ENCODE assay signal across 12 cellular contexts in the genomic region with DNA sequence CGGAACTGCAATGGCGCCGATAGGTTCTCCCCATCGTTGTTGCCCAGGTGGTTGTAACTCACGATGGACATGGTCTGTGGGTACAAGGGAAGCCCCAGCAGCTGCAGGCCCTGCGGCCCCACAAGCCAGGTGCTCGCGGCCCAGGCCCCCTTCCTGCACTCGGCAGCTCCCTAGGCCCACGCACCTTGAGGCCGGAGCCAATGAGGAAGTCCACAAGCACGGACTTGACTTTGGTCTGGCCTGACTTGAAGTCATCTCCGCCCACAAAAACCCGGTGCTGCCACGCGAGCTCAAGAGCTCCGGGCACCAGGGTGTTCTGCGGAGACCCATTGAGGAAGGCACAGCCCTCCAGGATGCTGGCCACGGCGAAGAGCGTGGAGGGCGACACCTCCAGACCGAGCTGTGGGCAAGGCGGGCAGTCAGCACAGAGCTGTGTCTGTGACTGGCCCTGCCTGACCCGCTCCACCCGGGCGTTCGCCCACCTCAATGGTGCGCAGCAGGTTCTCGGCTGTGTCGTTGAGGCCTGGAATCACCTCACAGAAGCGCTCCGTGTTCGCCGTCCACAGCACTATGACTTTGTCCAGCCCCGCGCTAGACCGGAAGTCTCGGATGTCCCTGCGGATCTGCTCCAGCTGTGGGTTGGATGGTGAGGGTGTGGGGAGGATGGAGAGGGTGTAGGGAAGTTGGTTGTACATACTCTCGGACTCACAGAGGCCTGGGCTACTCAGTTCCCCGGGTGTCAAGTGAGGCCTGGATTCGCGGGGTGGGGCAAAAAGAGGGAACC. TPM values are rescaled to one million over a fixed set of nuclear protein-coding genes. Genes with fewer than 3 reads are reported as not detected.
DNase-seq lines count a peak whose midpoint lies in the region; ATAC-seq, FAIRE-seq and TF ChIP-seq lines count a peak whose summit lies in the region.
"Had no signal": no experiment of that assay in that cellular context is flagged by ENCODE, and none has a peak within 500 bp of the region (broad histone marks: within the 10 kb centered on the region; RNA-seq: fewer than 3 reads in every experiment).

No MANE protein-coding gene starts in this region.

- peaks cover 13% of the 10 kb centered on the region; the same call in 1 of the 2 replicates for H3K23me2 ChIP-seq in H1 (ENCODE audit: low read depth, low read length)

- no peak overlapping the region for H4K91ac ChIP-seq in H1 (replicated peaks; ENCODE audit: insufficient read length, low read length)

- H2BK15ac ChIP-seq in H1 (ENCODE audit: low read length): no peak overlapping the region

- no peak overlapping the region; the same call in 1 of the 2 replicates for H4K8ac ChIP-seq in H1 (ENCODE audit: extremely low read depth, insufficient read depth, low read length)

- H3K4me3 ChIP-seq in SK-N-SH (ENCODE audit: low read depth in 2 of 2, low read length in 1 of 2): peak overlapping the region in 1 of 2 experiments; percentile 65; a peak in 1 of 4 replicates
- H3K4me3 ChIP-seq in Peyer's patch: peak overlapping the region in 2 of 4 donors; percentile 62 to 65
- peak overlapping the region in 3 of 4 experiments; percentile 67 to 94 (median 89); a peak in 4 of 8 replicates for H3K4me3 ChIP-seq in H1 (ENCODE audit: extremely low read depth in 1 of 4, insufficient read depth in 2 of 4, low read depth in 3 of 4, low read length in 4 of 4)
- H3K4me3 ChIP-seq in retinal pigment epithelial cell (ENCODE audit: low read length): peak overlapping the region; percentile 67

- no peak for ATAC-seq in SK-N-SH treated with all-trans-retinoic acid at 6 μM for 48 hours
- ATAC-seq in HG02588 (IDR thresholded peaks at IDR 0.05; ENCODE audit: unreplicated experiment): no peak
- no peak for ATAC-seq in HG02938 (IDR thresholded peaks at IDR 0.05; ENCODE audit: unreplicated experiment)

- H2AFZ ChIP-seq in SK-N-SH (ENCODE audit: low read depth) (no peak overlapping the region), H1 (ENCODE audit: low read length) (no peak overlapping the region)

- H3K9ac ChIP-seq in SK-N-SH (no peak overlapping the region), H1 (replicated peaks in 1 of 4; ENCODE audit: extremely low read depth in 1 of 4, low read depth in 3 of 4, low read length in 3 of 4) (0 out of 7 replicates have a peak overlapping the region, but pooled peaks of 2 of the 4 experiments have one; percentile 51 to 66)

- H2AK5ac ChIP-seq in H1 (ENCODE audit: low read depth, low read length): no peak overlapping the region

- FAIRE-seq in H1 (lab: Jason Lieb, UNC): no peak

- H3K36me3 ChIP-seq in SK-N-SH (replicated peaks in 1 of 2; ENCODE audit: control insufficient read depth in 1 of 2, insufficient read depth in 2 of 2, low read length in 1 of 2) (peaks cover 0 to 6% of the 10 kb centered on the region in 2 experiments), Peyer's patch (no peaks in the 10 kb centered on the region), H1 (ENCODE audit: control insufficient read depth in 2 of 4, insufficient read depth in 4 of 4, low read length in 3 of 4) (peaks cover 2 to 13% (median 7%) of the 10 kb centered on the region in 4 experiments; a peak in 4 of 8 replicates)

- peak overlapping the region; percentile 7; the same call in 1 of the 2 replicates for H2BK12ac ChIP-seq in H1 (ENCODE audit: low read depth, low read length)

- 94% methylated on average over 25 of the region's 44 CpGs for WGBS in SK-N-SH (ENCODE audit: low lambda C conversion rate)
- 94% methylated on average over 43 of the region's 44 CpGs; no CpG with 5 or more reads in 1 of the 2 experiments for WGBS in H1 (ENCODE audit: extremely low coverage in 1 of 2, insufficient coverage in 1 of 2, insufficient read length in 1 of 2, insufficient replicate concordance in 2 of 2, low coverage in 1 of 2, low lambda C conversion rate in 2 of 2, missing lambda C conversion rate in 1 of 2), 2 experiments

- CTCF ChIA-PET in SK-N-SH (lab: Yijun Ruan, JAX): interaction anchor here (0.8 to 2.7 kb wide), 5 partner anchors 15 to 84 kb away, joined by 3 to 9 read pairs (median 4); a partner anchor contains a TSS
- CTCF ChIA-PET in H1 (lab: Charles Lee; ENCODE audit: partially characterized antibody): interaction anchor here (0.9 to 2.2 kb wide), 4 partner anchors 15 to 90 kb away, joined by 3 to 6 read pairs (median 4); no protein-coding TSS in a partner anchor

- peak overlapping the region; percentile 96; the same call in 1 of the 2 replicates for H2BK5ac ChIP-seq in H1 (ENCODE audit: low read depth, low read length)

- TF ChIP-seq POLR2A in Peyer's patch (IDR thresholded peaks at IDR 0.05) (no peak), H1 (IDR thresholded peaks at IDR 0.05; ENCODE audit: control extremely low read depth in 1 of 2, low read depth in 2 of 2, low read length in 2 of 2) (no peak)

- no peak overlapping the region for H2BK120ac ChIP-seq in H1 (replicated peaks; ENCODE audit: low read depth, low read length)

- peak overlapping the region; percentile 14 for H3K4ac ChIP-seq in H1 (replicated peaks; ENCODE audit: insufficient read length, low read depth, low read length)

- H3K23ac ChIP-seq in H1 (ENCODE audit: insufficient read length): no peak overlapping the region

- TF ChIP-seq RAD21 in SK-N-SH (IDR thresholded peaks at IDR 0.05; ENCODE audit: low read length): no peak
- TF ChIP-seq RAD21 in H1 (IDR thresholded peaks at IDR 0.05 in 1 of 2, conservative IDR thresholded peaks at IDR 0.05 in 1 of 2; ENCODE audit: low read depth in 2 of 2, low read length in 2 of 2): no peak

- no peak overlapping the region for H4K5ac ChIP-seq in H1 (ENCODE audit: insufficient read length, low read depth, low read length)

- peaks cover 17% of the 10 kb centered on the region for H3F3A ChIP-seq in SK-N-SH (replicated peaks; ENCODE audit: insufficient read depth)

- no peaks in the 10 kb centered on the region for H4K20me1 ChIP-seq in SK-N-SH (ENCODE audit: insufficient read depth)
- H4K20me1 ChIP-seq in H1 (replicated peaks in 1 of 2; ENCODE audit: control insufficient read depth in 1 of 2, insufficient read depth in 2 of 2, low read length in 2 of 2): peaks cover 0 to 14% of the 10 kb centered on the region in 2 experiments

- H3K4me2 ChIP-seq in SK-N-SH (0 out of 2 replicates have a peak overlapping the region, but pooled peaks have one; percentile 63), H1 (ENCODE audit: insufficient read depth in 1 of 2, low read depth in 2 of 2, low read length in 2 of 2) (peak overlapping the region; percentile 80 to 99)

- H3K27ac ChIP-seq in SK-N-SH (ENCODE audit: low read depth in 2 of 2, low read length in 1 of 2) (peak overlapping the region in 1 of 2 experiments; percentile 60; a peak in 1 of 4 replicates), Peyer's patch (peak overlapping the region; percentile 5 to 78 (median 48)), H1 (ENCODE audit: low read depth, low read length) (no peak overlapping the region)

- no peak overlapping the region; the same call in 1 of the 2 replicates for H3K18ac ChIP-seq in H1 (ENCODE audit: extremely low read depth, low read length)

- H3K9me3 ChIP-seq in SK-N-SH (no peaks in the 10 kb centered on the region), Peyer's patch (no peaks in the 10 kb centered on the region), H1 (ENCODE audit: insufficient read depth in 2 of 2, low read depth in 1 of 2, low read length in 1 of 2) (no peaks in the 10 kb centered on the region)

- H3K14ac ChIP-seq in H1 (ENCODE audit: insufficient read length): no peak overlapping the region

- no peak overlapping the region for H2BK20ac ChIP-seq in H1 (ENCODE audit: low read length)

- DNase-seq in SK-N-SH (no peak), Peyer's patch (peak in 1 of 3 donors; percentile 52), H1 (ENCODE audit: low read depth in 1 of 2, low spot score in 2 of 2) (no peak), retinal pigment epithelial cell (ENCODE audit: low read depth) (no peak), ureter (ENCODE audit: low spot score) (no peak)
- DNase-seq: cerebellar nuclear complex had no signal

- H3K9me2 ChIP-seq in SK-N-SH: no peaks in the 10 kb centered on the region

- no peak overlapping the region for H3K56ac ChIP-seq in H1 (replicated peaks; ENCODE audit: insufficient read length, low read depth, low read length)

- TF ChIP-seq EP300 in SK-N-SH (IDR thresholded peaks at IDR 0.05; ENCODE audit: borderline replicate concordance in 1 of 2, low read depth in 1 of 2, low read length in 1 of 2) (no peak), H1 (IDR thresholded peaks at IDR 0.05; ENCODE audit: borderline replicate concordance in 1 of 2, low read depth in 2 of 2, low read length in 2 of 2) (no peak)

- no peaks in the 10 kb centered on the region for H3K27me3 ChIP-seq in SK-N-SH (ENCODE audit: insufficient read depth)
- H3K27me3 ChIP-seq in Peyer's patch: no peaks in the 10 kb centered on the region
- no peaks in the 10 kb centered on the region; a peak in 1 of 7 replicates for H3K27me3 ChIP-seq in H1 (replicated peaks in 1 of 4; ENCODE audit: control insufficient read depth in 3 of 4, extremely low read depth in 1 of 4, insufficient read depth in 3 of 4, low read length in 3 of 4)

- POLR2A ChIA-PET in SK-N-SH (lab: Yijun Ruan, JAX): interaction anchor here (0.9 kb wide), 1 partner anchor 48 kb away, joined by 3 read pairs; no protein-coding TSS in a partner anchor
- POLR2A ChIA-PET in H1 (lab: Charles Lee; ENCODE audit: partially characterized antibody): interaction anchor here (0.6 to 6.7 kb wide), 7 partner anchors 12 to 1797 kb away, joined by 3 to 65 read pairs (median 3); a partner anchor contains a TSS

- TF ChIP-seq CTCF in SK-N-SH (IDR thresholded peaks at IDR 0.05): no peak
- no peak for TF ChIP-seq CTCF in Peyer's patch (IDR thresholded peaks at IDR 0.05)
- TF ChIP-seq CTCF in H1 (IDR thresholded peaks at IDR 0.05; ENCODE audit: control extremely low read depth in 1 of 3, insufficient read depth in 1 of 3, low read depth in 1 of 3, low read length in 3 of 3): no peak
- no peak for TF ChIP-seq CTCF in retinal pigment epithelial cell (conservative IDR thresholded peaks at IDR 0.05; ENCODE audit: low read depth, low read length)

- peaks cover 0 to 33% of the 10 kb centered on the region in 2 experiments; a peak in 2 of 4 replicates for H3K4me1 ChIP-seq in SK-N-SH (ENCODE audit: control insufficient read depth in 1 of 2, insufficient read depth in 2 of 2, low read depth in 1 of 2, low read length in 1 of 2)
- H3K4me1 ChIP-seq in Peyer's patch: peaks cover 0 to 35% (median 25%) of the 10 kb centered on the region in 4 donors
- H3K4me1 ChIP-seq in H1 (replicated peaks in 1 of 4; ENCODE audit: control insufficient read depth in 3 of 4, insufficient read depth in 4 of 4, low read length in 3 of 4): peaks cover 5 to 45% (median 28%) of the 10 kb centered on the region in 4 experiments

- no peaks in the 10 kb centered on the region for H3K79me2 ChIP-seq in SK-N-SH (ENCODE audit: insufficient read depth)
- no peaks in the 10 kb centered on the region for H3K79me2 ChIP-seq in H1 (ENCODE audit: control insufficient read depth in 1 of 2, insufficient read depth in 2 of 2, low read length in 2 of 2)

- no peaks in the 10 kb centered on the region; the same call in 1 of the 2 replicates for H3K79me1 ChIP-seq in H1 (ENCODE audit: low read depth, low read length)

RNA-seq across cellular contexts. Expression of a gene that starts 1.9 kb away (rescaled TPM):
- 48.0 and 49.4 TPM in 2 replicates for polyA plus RNA-seq in SK-N-SH (2012; rRNA removed)
- 10.9 and 17.3 TPM in 2 replicates for polyA plus RNA-seq in SK-N-SH (2012; cell fraction: cytosol; rRNA removed)
- polyA plus RNA-seq in SK-N-SH (2012; cell fraction: nucleus; rRNA removed): 216 and 280 TPM in 2 replicates
- total RNA-seq in Peyer's patch: 10 to 100 TPM in 3 of 4 donors, 1 to 10 TPM in 1; 5.3 to 26.4 (median 14.0) TPM
- total RNA-seq in H1 (2021; fragmentation: NEBNext Ultra II Directional; extraction: Animal tissue kit (Norgen Biotek cat#: 25700)): 207 and 215 TPM in 2 replicates
- polyA plus RNA-seq in H1 (2011; rRNA removed): 264 and 330 TPM in 2 replicates
- 164 TPM for polyA plus RNA-seq in H1 (2011; cell fraction: cytosol; rRNA removed)
- 558 TPM for polyA plus RNA-seq in H1 (2011; cell fraction: nucleus; rRNA removed)
- 147 to 255 TPM (median 231 TPM) in 4 replicates for polyA plus RNA-seq in H1 (2012, experiment 1 of 2)
- polyA plus RNA-seq in H1 (2012, experiment 2 of 2): 269 TPM
- polyA plus RNA-seq in H1 (2013, experiment 1 of 2): 172 TPM
- polyA plus RNA-seq in H1 (2013, experiment 2 of 2): 158 TPM
- 67.7 and 79.7 TPM in 2 replicates for polyA minus RNA-seq in H1 (2011; rRNA and poly(A)+ RNA removed)
- 153 TPM for polyA minus RNA-seq in H1 (2011; cell fraction: cytosol; rRNA and poly(A)+ RNA removed)
- polyA minus RNA-seq in H1 (2011; cell fraction: nucleus; rRNA and poly(A)+ RNA removed): 97.1 TPM
- 116 TPM for total RNA-seq in ureter

RNA-seq across cellular contexts. Expression of a gene that starts 16.8 kb away (rescaled TPM):
- polyA plus RNA-seq in SK-N-SH (2012; rRNA removed): 22.5 and 24.9 TPM in 2 replicates
- 12.4 and 23.4 TPM in 2 replicates for polyA plus RNA-seq in SK-N-SH (2012; cell fraction: cytosol; rRNA removed)
- polyA plus RNA-seq in SK-N-SH (2012; cell fraction: nucleus; rRNA removed): 89.0 and 178 TPM in 2 replicates
- total RNA-seq in Peyer's patch: 10 to 100 TPM; 34.0 to 85.8 (median 39.9) TPM
- total RNA-seq in H1 (2021; fragmentation: NEBNext Ultra II Directional; extraction: Animal tissue kit (Norgen Biotek cat#: 25700)): 26.4 and 30.5 TPM in 2 replicates
- 33.7 and 51.3 TPM in 2 replicates for polyA plus RNA-seq in H1 (2011; rRNA removed)
- 28.5 TPM for polyA plus RNA-seq in H1 (2011; cell fraction: cytosol; rRNA removed)
- 60.9 TPM for polyA plus RNA-seq in H1 (2011; cell fraction: nucleus; rRNA removed)
- polyA plus RNA-seq in H1 (2012, experiment 1 of 2): 11.5 to 29.1 TPM (median 22.0 TPM) in 4 replicates
- polyA plus RNA-seq in H1 (2012, experiment 2 of 2): 26.6 TPM
- 40.7 TPM for polyA plus RNA-seq in H1 (2013, experiment 1 of 2)
- polyA plus RNA-seq in H1 (2013, experiment 2 of 2): 42.3 TPM
- polyA minus RNA-seq in H1 (2011; rRNA and poly(A)+ RNA removed): 1.9 and 3.2 TPM in 2 replicates
- 25.3 TPM for polyA minus RNA-seq in H1 (2011; cell fraction: cytosol; rRNA and poly(A)+ RNA removed)
- polyA minus RNA-seq in H1 (2011; cell fraction: nucleus; rRNA and poly(A)+ RNA removed): 21.7 TPM
- total RNA-seq in ureter: 74.7 TPM

RNA-seq across cellular contexts. Expression of a gene that starts 38.6 kb away (rescaled TPM):
- polyA plus RNA-seq in SK-N-SH (2012; rRNA removed): not detected in 2 replicates
- not detected in 2 replicates for polyA plus RNA-seq in SK-N-SH (2012; cell fraction: cytosol; rRNA removed)
- not detected in 2 replicates for polyA plus RNA-seq in SK-N-SH (2012; cell fraction: nucleus; rRNA removed)
- 1 to 10 TPM; 2.5 to 4.2 (median 3.6) TPM for total RNA-seq in Peyer's patch
- 0.20 and 0.23 TPM in 2 replicates for total RNA-seq in H1 (2021; fragmentation: NEBNext Ultra II Directional; extraction: Animal tissue kit (Norgen Biotek cat#: 25700))
- 0.31 and 0.41 TPM in 2 replicates for polyA plus RNA-seq in H1 (2011; rRNA removed)
- 0.35 TPM for polyA plus RNA-seq in H1 (2011; cell fraction: cytosol; rRNA removed)
- 0.30 TPM for polyA plus RNA-seq in H1 (2011; cell fraction: nucleus; rRNA removed)
- polyA plus RNA-seq in H1 (2012, experiment 1 of 2): 0.09 to 0.29 TPM (median 0.19 TPM) in 3 of 4 replicates, not detected in the other
- polyA plus RNA-seq in H1 (2012, experiment 2 of 2): 0.16 TPM
- 0.14 TPM for polyA plus RNA-seq in H1 (2013, experiment 1 of 2)
- 0.13 TPM for polyA plus RNA-seq in H1 (2013, experiment 2 of 2)
- 0.35 and 0.46 TPM in 2 replicates for polyA minus RNA-seq in H1 (2011; rRNA and poly(A)+ RNA removed)
- not detected for polyA minus RNA-seq in H1 (2011; cell fraction: cytosol; rRNA and poly(A)+ RNA removed)
- not detected for polyA minus RNA-seq in H1 (2011; cell fraction: nucleus; rRNA and poly(A)+ RNA removed)
- 3.6 TPM for total RNA-seq in ureter
- total RNA-seq: A172, NCI-H460, renal cortical epithelial cell had no signal

RNA-seq across cellular contexts. Expression of a gene that starts 50.1 kb away (rescaled TPM):
- 74.1 and 129 TPM in 2 replicates for polyA plus RNA-seq in SK-N-SH (2012; rRNA removed)
- polyA plus RNA-seq in SK-N-SH (2012; cell fraction: cytosol; rRNA removed): 48.5 and 76.8 TPM in 2 replicates
- polyA plus RNA-seq in SK-N-SH (2012; cell fraction: nucleus; rRNA removed): 193 and 251 TPM in 2 replicates
- total RNA-seq in Peyer's patch: 10 to 100 TPM in 1 of 4 donors, 1 to 10 TPM in 3; 6.8 to 11.6 (median 9.0) TPM
- total RNA-seq in H1 (2021; fragmentation: NEBNext Ultra II Directional; extraction: Animal tissue kit (Norgen Biotek cat#: 25700)): 4.1 and 5.0 TPM in 2 replicates
- 8.5 and 18.8 TPM in 2 replicates for polyA plus RNA-seq in H1 (2011; rRNA removed)
- polyA plus RNA-seq in H1 (2011; cell fraction: cytosol; rRNA removed): 8.2 TPM
- polyA plus RNA-seq in H1 (2011; cell fraction: nucleus; rRNA removed): 17.2 TPM
- polyA plus RNA-seq in H1 (2012, experiment 1 of 2): 4.9 to 6.1 TPM (median 5.6 TPM) in 4 replicates
- polyA plus RNA-seq in H1 (2012, experiment 2 of 2): 5.5 TPM
- polyA plus RNA-seq in H1 (2013, experiment 1 of 2): 11.8 TPM
- 14.4 TPM for polyA plus RNA-seq in H1 (2013, experiment 2 of 2)
- 1.1 and 2.9 TPM in 2 replicates for polyA minus RNA-seq in H1 (2011; rRNA and poly(A)+ RNA removed)
- 6.8 TPM for polyA minus RNA-seq in H1 (2011; cell fraction: cytosol; rRNA and poly(A)+ RNA removed)
- 9.7 TPM for polyA minus RNA-seq in H1 (2011; cell fraction: nucleus; rRNA and poly(A)+ RNA removed)
- total RNA-seq in ureter: 84.1 TPM
